ENCODE assay signal across 8 cellular contexts in the genomic region with DNA sequence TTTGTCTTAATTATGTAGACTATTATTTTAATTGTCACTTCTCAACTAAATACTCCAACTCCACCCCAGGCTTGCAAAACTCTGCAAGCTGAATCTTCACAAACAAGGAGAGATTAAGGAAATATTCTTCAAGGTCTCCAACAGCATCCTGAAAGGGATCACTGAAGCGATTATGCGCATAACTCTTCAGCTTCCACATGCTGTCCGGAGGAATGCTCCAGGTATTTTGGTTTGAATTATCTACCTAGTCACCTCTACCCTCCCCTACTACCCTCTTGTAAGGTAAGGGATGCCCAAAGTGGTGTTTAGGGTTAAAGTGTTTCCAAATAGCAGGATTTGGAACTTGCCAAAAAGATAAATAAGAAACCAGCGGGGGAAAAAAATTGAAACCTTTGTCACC. TPM values are rescaled to one million over a fixed set of nuclear protein-coding genes. Genes with fewer than 3 reads are reported as not detected.
DNase-seq lines count a peak whose midpoint lies in the region; ATAC-seq and TF ChIP-seq lines count a peak whose summit lies in the region.

No MANE protein-coding gene starts in this region.

- H3K27me3 ChIP-seq in BJ (ENCODE audit: control insufficient read depth, insufficient read depth, low read length): no peaks in the 10 kb centered on the region; the same call in 1 of the 2 replicates

- H3K4me3 ChIP-seq in BJ (ENCODE audit: low read depth, low read length) (peak overlapping the region; percentile 73), choroid plexus epithelial cell (ENCODE audit: low read depth, low read length) (peak overlapping the region; percentile 14), mucosa of descending colon (no peak overlapping the region)

- peaks cover 8% of the 10 kb centered on the region for H3K27me3 Mint-ChIP-seq in IgD-negative memory B cell
- H3K27me3 Mint-ChIP-seq in nephron progenitor cell (ENCODE audit: low read depth, poor library complexity): peaks cover 9% of the 10 kb centered on the region

- TF ChIP-seq CTCF in BJ (IDR thresholded peaks at IDR 0.05; ENCODE audit: insufficient read depth, low read depth, low read length) (no peak), choroid plexus epithelial cell (conservative IDR thresholded peaks at IDR 0.05; ENCODE audit: low read depth, low read length) (no peak), nephron progenitor cell (IDR thresholded peaks at IDR 0.05) (no peak), mucosa of descending colon (IDR thresholded peaks at IDR 0.05) (no peak)

- no peaks in the 10 kb centered on the region for H3K9me3 ChIP-seq in mucosa of descending colon

- POLR2A ChIA-PET in BJ (lab: Charles Lee): no interaction called here

- no peaks in the 10 kb centered on the region; the same call in 1 of the 2 replicates for H3K36me3 ChIP-seq in BJ (ENCODE audit: control insufficient read depth, insufficient read depth, low read length)
- H3K36me3 ChIP-seq in mucosa of descending colon (ENCODE audit: low read depth): no peaks in the 10 kb centered on the region

- H3K4me1 ChIP-seq in mucosa of descending colon (ENCODE audit: low read depth): no peaks in the 10 kb centered on the region

- H3K4me3 Mint-ChIP-seq in IgD-negative memory B cell (peak overlapping the region; percentile 82 to 95 (median 90)), nephron progenitor cell (peak overlapping the region; percentile 92)

- peak overlapping the region in 2 of 3 donors; percentile 39 to 83 for H3K27ac Mint-ChIP-seq in IgD-negative memory B cell
- no peak overlapping the region for H3K27ac Mint-ChIP-seq in nephron progenitor cell

- DNase-seq in BJ (ENCODE audit: low read depth): no peak
- DNase-seq in choroid plexus epithelial cell (ENCODE audit: low read depth): no peak
- no peak for DNase-seq in nephron progenitor cell
- DNase-seq in mucosa of descending colon: no peak
- no peak for DNase-seq in NCI-H526 treated with DMSO at 0.1 percent for 48 hours (lab: John Stamatoyannopoulos, UW)
- DNase-seq in stimulated activated CD4-positive, alpha-beta T cell treated with anti-CD3 and anti-CD28 coated beads, Interleukin-2, amount 100 ng/mL, for 48 hours: no peak

- ATAC-seq in HG02763 (IDR thresholded peaks at IDR 0.05; ENCODE audit: unreplicated experiment) (no peak), mucosa of descending colon (no peak)

- peaks cover 23 to 35% (median 35%) of the 10 kb centered on the region in 3 donors for H3K4me1 Mint-ChIP-seq in IgD-negative memory B cell
- H3K4me1 Mint-ChIP-seq in nephron progenitor cell: peaks cover 52% of the 10 kb centered on the region

- intact Hi-C loops in mucosa of descending colon (cut with DNase I, micrococcal nuclease): no loop called here

- H3K9me3 Mint-ChIP-seq in IgD-negative memory B cell (no peaks in the 10 kb centered on the region), nephron progenitor cell (no peaks in the 10 kb centered on the region)

- CTCF ChIA-PET in BJ (lab: Yijun Ruan, JAX): interaction anchor here (0.6 to 1.1 kb wide), 2 partner anchors 133 to 204 kb away, joined by 3 read pairs; no protein-coding TSS in a partner anchor

- H3K36me3 Mint-ChIP-seq in IgD-negative memory B cell: no peaks in the 10 kb centered on the region
- H3K36me3 Mint-ChIP-seq in nephron progenitor cell (ENCODE audit: low read depth): peaks cover 3% of the 10 kb centered on the region

RNA-seq across cellular contexts. Expression of gene PTCH1, which starts 11.7 kb away (rescaled TPM):
- polyA plus RNA-seq in BJ (2011; rRNA removed) (1.5 and 2.8 TPM in 2 replicates), IgD-negative memory B cell (19.3 TPM)
- polyA minus RNA-seq in BJ (2011; rRNA and poly(A)+ RNA removed): 6.1 and 6.5 TPM in 2 replicates
- total RNA-seq in mucosa of descending colon: 10 to 100 TPM; 11.9 to 38.1 (median 32.1) TPM
